ENCODE assay signal across 15 cellular contexts in the genomic region with DNA sequence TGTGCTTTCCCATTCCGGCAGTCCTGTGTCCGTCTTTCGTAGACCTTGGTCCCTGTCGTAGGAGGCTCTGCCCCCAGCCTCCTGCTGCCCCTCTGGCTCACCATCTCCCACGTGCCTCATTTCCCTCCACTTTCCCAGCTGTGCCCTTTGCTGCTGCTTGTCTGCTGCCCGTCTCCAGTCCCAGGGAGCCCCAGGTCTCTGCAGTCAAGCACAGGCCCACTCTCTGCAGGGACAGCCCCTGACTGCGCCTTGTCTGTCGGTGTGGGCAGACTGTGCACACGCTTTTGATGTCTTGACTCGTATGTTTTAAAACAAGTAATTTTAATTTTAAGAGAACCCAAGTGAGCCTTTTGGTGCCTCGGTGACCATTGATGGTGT. TPM values are rescaled to one million over a fixed set of nuclear protein-coding genes. Genes with fewer than 3 reads are reported as not detected.
"Had no signal": no experiment of that assay in that cellular context is flagged by ENCODE, and none has a peak within 500 bp of the region (broad histone marks: within the 10 kb centered on the region; RNA-seq: fewer than 3 reads in every experiment).

No MANE protein-coding gene starts in this region.

- H3K4me3 ChIP-seq: cardiac muscle cell, colonic mucosa, heart left ventricle, left ventricle myocardium inferior, suprapubic skin had no signal

- H3K27me3 ChIP-seq: cardiac muscle cell, colonic mucosa, heart left ventricle, suprapubic skin had no signal

- H3K9me3 Mint-ChIP-seq: activated T-cell treated with anti-CD3 and anti-CD28 coated beads, Interleukin-2, amount 50 U/mL, for 4 hours; type B pancreatic cell had no signal

- H3K4me3 Mint-ChIP-seq: activated T-cell treated with anti-CD3 and anti-CD28 coated beads, Interleukin-2, amount 50 U/mL, for 4 hours; type B pancreatic cell had no signal

- H3K9me3 ChIP-seq: colonic mucosa had no signal

- H3K27me3 Mint-ChIP-seq: type B pancreatic cell had no signal

- DNase-seq: activated CD4-positive, alpha-beta T cell treated with anti-CD3 and anti-CD28 coated beads for 1 hour; activated effector memory CD4-positive, alpha-beta T cell treated with anti-CD3 and anti-CD28 coated beads, Interleukin-2, amount 50 U/mL, for 16 hours; activated T-cell treated with anti-CD3 and anti-CD28 coated beads, Interleukin-2, amount 50 U/mL, for 4 hours; colonic mucosa; effector CD4-positive, alpha-beta T cell; left ventricle myocardium inferior; mesendoderm; stimulated activated CD4-positive, alpha-beta T cell treated with anti-CD3 and anti-CD28 coated beads, Interleukin-1b, Interleukin-23, amount 100 ng/mL, for 48 hours; stimulated activated naive CD4-positive, alpha-beta T cell; T1000 had no signal

- H3K27ac Mint-ChIP-seq: type B pancreatic cell had no signal

- H3K4me1 ChIP-seq: colonic mucosa, suprapubic skin had no signal

- H3K27ac ChIP-seq: cardiac muscle cell, colonic mucosa, suprapubic skin had no signal

- ATAC-seq: activated T-cell treated with anti-CD3 and anti-CD28 coated beads, Interleukin-2, amount 50 U/mL, for 4 hours had no signal

RNA-seq across cellular contexts. Expression of a gene that starts 58.4 kb away (rescaled TPM):
- total RNA-seq: activated T-cell treated with anti-CD3 and anti-CD28 coated beads, Interleukin-2, amount 50 U/mL, for 4 hours; cardiac muscle cell; left ventricle myocardium inferior had no signal
- polyA plus RNA-seq: cardiac muscle cell, keratinocyte had no signal
